9 cellular contexts compared by ENCODE assay signal in the genomic region with DNA sequence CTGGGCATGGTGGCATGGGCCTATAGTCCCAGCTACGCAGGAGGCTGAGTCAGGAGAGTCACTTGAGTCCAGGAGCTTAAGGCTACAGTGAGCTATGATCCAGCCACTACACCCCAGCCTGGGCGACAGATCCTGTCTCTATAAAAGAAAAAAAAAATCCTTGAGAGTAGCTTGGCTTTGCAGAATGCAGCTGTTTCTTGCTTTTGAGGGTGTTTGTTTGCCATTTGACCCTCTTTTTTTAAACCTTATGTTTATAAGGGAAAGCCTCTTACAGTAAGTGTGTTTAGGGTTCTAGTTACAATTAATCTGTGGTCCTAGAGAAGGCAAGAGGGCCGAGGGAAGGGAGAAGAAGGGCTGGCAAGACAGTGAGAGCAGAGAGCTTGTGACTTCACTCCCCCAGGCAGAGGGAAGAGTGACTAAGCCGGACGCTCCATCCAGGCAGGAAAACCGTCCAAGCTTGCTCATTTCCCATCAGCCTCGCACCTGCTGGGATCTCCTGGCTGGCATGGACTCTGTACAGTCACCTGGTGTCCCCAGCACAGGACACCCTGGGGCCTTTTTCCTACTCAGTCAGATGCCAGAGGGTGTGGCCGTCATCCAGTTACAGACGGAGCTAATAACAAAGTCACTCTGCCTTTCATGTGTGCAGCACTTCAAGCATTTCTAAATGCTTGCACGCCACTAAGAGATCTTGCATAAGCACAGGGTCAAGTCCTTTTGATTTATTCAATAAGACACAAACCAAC. TPM values are rescaled to one million over a fixed set of nuclear protein-coding genes. Genes with fewer than 3 reads are reported as not detected.
A peak's percentile ranks its signal among the peaks of the same experiment; 100 is the strongest.
DNase-seq lines count a peak whose midpoint lies in the region; TF ChIP-seq lines count a peak whose summit lies in the region.
"Had no signal": no experiment of that assay in that cellular context is flagged by ENCODE, and none has a peak within 500 bp of the region (broad histone marks: within the 10 kb centered on the region; RNA-seq: fewer than 3 reads in every experiment).

No MANE protein-coding gene starts in this region.

- H3K27me3 ChIP-seq in colonic mucosa, result no peaks in the 10 kb centered on the region

- H3K9me3 Mint-ChIP-seq in mesothelial cell of epicardium, result peaks cover 4% of the 10 kb centered on the region

- H3K4me3 ChIP-seq in colonic mucosa, result no peak overlapping the region

- TF ChIP-seq CTCF in colonic mucosa (IDR thresholded peaks at IDR 0.05) (no peak), mesothelial cell of epicardium (IDR thresholded peaks at IDR 0.05; ENCODE audit: unreplicated experiment) (no peak)

- H3K4me3 Mint-ChIP-seq in mesothelial cell of epicardium, result no peak overlapping the region

- H3K36me3 Mint-ChIP-seq in mesothelial cell of epicardium, result no peaks in the 10 kb centered on the region

- H3K27me3 Mint-ChIP-seq in mesothelial cell of epicardium (ENCODE audit: low read depth), result no peaks in the 10 kb centered on the region

- peak overlapping the region; percentile 77 for H3K27ac Mint-ChIP-seq in mesothelial cell of epicardium

- intact Hi-C loops in colonic mucosa (cut with DNase I), result no loop called here

- H3K9ac ChIP-seq in colonic mucosa (ENCODE audit: low read depth in 2 of 2, low read length in 2 of 2), result peak overlapping the region in 1 of 2 donors; percentile 38

- peak overlapping the region; percentile 38 for H3K27ac ChIP-seq in colonic mucosa
- H3K27ac ChIP-seq: HL-60 had no signal

- peak; percentile 82 for DNase-seq in EL
- peak; percentile 82 for DNase-seq in NCI-H510A (lab: John Stamatoyannopoulos, UW)
- DNase-seq in colonic mucosa, result peak; percentile 79
- DNase-seq in mesothelial cell of epicardium (ENCODE audit: low spot score in 2 of 2, unreplicated experiment in 2 of 2), result no peak
- no peak for DNase-seq in RPMI8226
- DNase-seq in middle frontal gyrus (ENCODE audit: extremely low spot score, low spot score), result no peak
- DNase-seq in HuH-7 (ENCODE audit: low spot score), result no peak
- no peak for DNase-seq in activated CD4-positive, CD25-positive, alpha-beta regulatory T cell (lab: John Stamatoyannopoulos, UW)

- H3K9me3 ChIP-seq in colonic mucosa, result no peaks in the 10 kb centered on the region

- H3K4me1 Mint-ChIP-seq in mesothelial cell of epicardium, result peaks cover 24% of the 10 kb centered on the region

- peaks cover 3% of the 10 kb centered on the region for H3K4me1 ChIP-seq in colonic mucosa

- no peaks in the 10 kb centered on the region for H3K36me3 ChIP-seq in colonic mucosa

RNA-seq across cellular contexts. Expression of a gene that starts 55.5 kb away (rescaled TPM):
- total RNA-seq in colonic mucosa (10 to 100 TPM; 16.6 to 18.1 TPM), mesothelial cell of epicardium (12.4 to 14.0 TPM (median 13.4 TPM) in 3 replicates)

Comparison
In these comparisons a context has a peak if more than half of its experiments do, and no peak if none do; other contexts are left out.
1. DNase-seq: peak in EL (single experiment), NCI-H510A (single experiment) and colonic mucosa (single experiment); none in mesothelial cell of epicardium (0 of 2), RPMI8226 (single experiment), middle frontal gyrus (single experiment), HuH-7 (single experiment) and activated CD4-positive, CD25-positive, alpha-beta regulatory T cell (0 of 4).